Comparison of ENCODE assay signal across 2 cellular contexts in the genomic region with DNA sequence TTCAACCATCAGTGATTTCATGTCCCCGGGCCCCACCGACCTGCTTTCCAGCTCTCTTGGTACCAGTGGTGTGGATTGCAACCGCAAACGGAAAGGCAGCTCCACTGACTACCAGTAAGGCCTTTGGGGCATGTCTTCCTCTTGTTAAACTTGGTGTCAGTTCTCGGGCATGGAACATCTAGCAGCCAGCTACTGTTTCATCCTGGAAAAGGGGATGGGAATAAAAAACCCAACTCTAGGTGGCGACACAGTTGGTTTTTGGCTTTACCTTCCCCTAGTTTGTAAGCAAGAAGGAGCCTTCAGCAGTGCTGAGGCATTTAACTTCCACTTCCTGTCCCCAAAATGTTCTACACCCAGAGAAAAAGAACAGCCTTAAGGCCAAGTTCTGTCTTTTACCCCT.
TF ChIP-seq lines count a peak whose summit lies in the region.

No MANE protein-coding gene starts in this region.

TF ChIP-seq in IMR-90, 13 proteins besides CTCF, POLR2A, EP300 and RAD21:
- TF ChIP-seq CHD1 (IDR thresholded peaks at IDR 0.05; ENCODE audit: low read depth, low read length) (no peak), FOS (IDR thresholded peaks at IDR 0.05; ENCODE audit: low read depth, low read length) (no peak), SMC3 (IDR thresholded peaks at IDR 0.05; ENCODE audit: low read depth, low read length) (peak; percentile 11; the same call in 1 of the 2 replicates)
- TF ChIP-seq, protein P1, sequence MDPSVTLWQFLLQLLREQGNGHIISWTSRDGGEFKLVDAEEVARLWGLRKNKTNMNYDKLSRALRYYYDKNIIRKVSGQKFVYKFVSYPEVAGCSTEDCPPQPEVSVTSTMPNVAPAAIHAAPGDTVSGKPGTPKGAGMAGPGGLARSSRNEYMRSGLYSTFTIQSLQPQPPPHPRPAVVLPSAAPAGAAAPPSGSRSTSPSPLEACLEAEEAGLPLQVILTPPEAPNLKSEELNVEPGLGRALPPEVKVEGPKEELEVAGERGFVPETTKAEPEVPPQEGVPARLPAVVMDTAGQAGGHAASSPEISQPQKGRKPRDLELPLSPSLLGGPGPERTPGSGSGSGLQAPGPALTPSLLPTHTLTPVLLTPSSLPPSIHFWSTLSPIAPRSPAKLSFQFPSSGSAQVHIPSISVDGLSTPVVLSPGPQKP (IDR thresholded peaks at IDR 0.05; ENCODE audit: borderline replicate concordance, low read depth, low read length): no peak

TF ChIP-seq in HepG2, 621 proteins besides CTCF, POLR2A, EP300 and RAD21:
- TF ChIP-seq ZNF563 (CRISPR knock-in tag; IDR thresholded peaks at IDR 0.05): no peak
- TF ChIP-seq, protein P2, sequence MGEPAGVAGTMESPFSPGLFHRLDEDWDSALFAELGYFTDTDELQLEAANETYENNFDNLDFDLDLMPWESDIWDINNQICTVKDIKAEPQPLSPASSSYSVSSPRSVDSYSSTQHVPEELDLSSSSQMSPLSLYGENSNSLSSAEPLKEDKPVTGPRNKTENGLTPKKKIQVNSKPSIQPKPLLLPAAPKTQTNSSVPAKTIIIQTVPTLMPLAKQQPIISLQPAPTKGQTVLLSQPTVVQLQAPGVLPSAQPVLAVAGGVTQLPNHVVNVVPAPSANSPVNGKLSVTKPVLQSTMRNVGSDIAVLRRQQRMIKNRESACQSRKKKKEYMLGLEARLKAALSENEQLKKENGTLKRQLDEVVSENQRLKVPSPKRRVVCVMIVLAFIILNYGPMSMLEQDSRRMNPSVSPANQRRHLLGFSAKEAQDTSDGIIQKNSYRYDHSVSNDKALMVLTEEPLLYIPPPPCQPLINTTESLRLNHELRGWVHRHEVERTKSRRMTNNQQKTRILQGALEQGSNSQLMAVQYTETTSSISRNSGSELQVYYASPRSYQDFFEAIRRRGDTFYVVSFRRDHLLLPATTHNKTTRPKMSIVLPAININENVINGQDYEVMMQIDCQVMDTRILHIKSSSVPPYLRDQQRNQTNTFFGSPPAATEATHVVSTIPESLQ (CRISPR knock-in tag; conservative IDR thresholded peaks at IDR 0.05): no peak
- TF ChIP-seq, protein P3, sequence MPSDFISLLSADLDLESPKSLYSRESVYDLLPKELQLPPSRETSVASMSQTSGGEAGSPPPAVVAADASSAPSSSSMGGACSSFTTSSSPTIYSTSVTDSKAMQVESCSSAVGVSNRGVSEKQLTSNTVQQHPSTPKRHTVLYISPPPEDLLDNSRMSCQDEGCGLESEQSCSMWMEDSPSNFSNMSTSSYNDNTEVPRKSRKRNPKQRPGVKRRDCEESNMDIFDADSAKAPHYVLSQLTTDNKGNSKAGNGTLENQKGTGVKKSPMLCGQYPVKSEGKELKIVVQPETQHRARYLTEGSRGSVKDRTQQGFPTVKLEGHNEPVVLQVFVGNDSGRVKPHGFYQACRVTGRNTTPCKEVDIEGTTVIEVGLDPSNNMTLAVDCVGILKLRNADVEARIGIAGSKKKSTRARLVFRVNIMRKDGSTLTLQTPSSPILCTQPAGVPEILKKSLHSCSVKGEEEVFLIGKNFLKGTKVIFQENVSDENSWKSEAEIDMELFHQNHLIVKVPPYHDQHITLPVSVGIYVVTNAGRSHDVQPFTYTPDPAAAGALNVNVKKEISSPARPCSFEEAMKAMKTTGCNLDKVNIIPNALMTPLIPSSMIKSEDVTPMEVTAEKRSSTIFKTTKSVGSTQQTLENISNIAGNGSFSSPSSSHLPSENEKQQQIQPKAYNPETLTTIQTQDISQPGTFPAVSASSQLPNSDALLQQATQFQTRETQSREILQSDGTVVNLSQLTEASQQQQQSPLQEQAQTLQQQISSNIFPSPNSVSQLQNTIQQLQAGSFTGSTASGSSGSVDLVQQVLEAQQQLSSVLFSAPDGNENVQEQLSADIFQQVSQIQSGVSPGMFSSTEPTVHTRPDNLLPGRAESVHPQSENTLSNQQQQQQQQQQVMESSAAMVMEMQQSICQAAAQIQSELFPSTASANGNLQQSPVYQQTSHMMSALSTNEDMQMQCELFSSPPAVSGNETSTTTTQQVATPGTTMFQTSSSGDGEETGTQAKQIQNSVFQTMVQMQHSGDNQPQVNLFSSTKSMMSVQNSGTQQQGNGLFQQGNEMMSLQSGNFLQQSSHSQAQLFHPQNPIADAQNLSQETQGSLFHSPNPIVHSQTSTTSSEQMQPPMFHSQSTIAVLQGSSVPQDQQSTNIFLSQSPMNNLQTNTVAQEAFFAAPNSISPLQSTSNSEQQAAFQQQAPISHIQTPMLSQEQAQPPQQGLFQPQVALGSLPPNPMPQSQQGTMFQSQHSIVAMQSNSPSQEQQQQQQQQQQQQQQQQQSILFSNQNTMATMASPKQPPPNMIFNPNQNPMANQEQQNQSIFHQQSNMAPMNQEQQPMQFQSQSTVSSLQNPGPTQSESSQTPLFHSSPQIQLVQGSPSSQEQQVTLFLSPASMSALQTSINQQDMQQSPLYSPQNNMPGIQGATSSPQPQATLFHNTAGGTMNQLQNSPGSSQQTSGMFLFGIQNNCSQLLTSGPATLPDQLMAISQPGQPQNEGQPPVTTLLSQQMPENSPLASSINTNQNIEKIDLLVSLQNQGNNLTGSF (CRISPR knock-in tag; IDR thresholded peaks at IDR 0.05): no peak
- TF ChIP-seq FOXJ3 (CRISPR knock-in tag; IDR thresholded peaks at IDR 0.05; ENCODE audit: borderline replicate concordance): no peak
- TF ChIP-seq STAG1 (CRISPR knock-in tag; IDR thresholded peaks at IDR 0.05): peak; percentile 23; the same call in 1 of the 2 replicates
